Comparison of ENCODE assay signal across 1 cellular context in genomic region chr16:57906385-57907316, GRCh38.
TF ChIP-seq lines count a peak whose summit lies in the region.

No MANE protein-coding gene starts in this region.

TF ChIP-seq in HepG2, 621 proteins besides CTCF, POLR2A, EP300 and RAD21 (continued from another document):
- TF ChIP-seq ZXDC (CRISPR knock-in tag; IDR thresholded peaks at IDR 0.05): no peak
- TF ChIP-seq ZNF484 (CRISPR knock-in tag; IDR thresholded peaks at IDR 0.05; ENCODE audit: borderline replicate concordance, low read depth): no peak
- no peak for TF ChIP-seq MTF1 (CRISPR knock-in tag; IDR thresholded peaks at IDR 0.05)
- no peak for TF ChIP-seq ZSCAN20 (CRISPR knock-in tag; IDR thresholded peaks at IDR 0.05; ENCODE audit: borderline replicate concordance)
- no peak for TF ChIP-seq CBX1 (IDR thresholded peaks at IDR 0.05; ENCODE audit: low read depth)
- peak; percentile 23; the same call in 1 of the 2 replicates for TF ChIP-seq ERF (CRISPR knock-in tag; IDR thresholded peaks at IDR 0.05)
- TF ChIP-seq NFE2 (CRISPR knock-in tag; IDR thresholded peaks at IDR 0.05): no peak
- TF ChIP-seq ZNF776 (CRISPR knock-in tag; IDR thresholded peaks at IDR 0.05): no peak
- TF ChIP-seq KAT2B (IDR thresholded peaks at IDR 0.05; ENCODE audit: borderline replicate concordance, low read depth, low read length): no peak
- no peak for TF ChIP-seq SMARCC2 (IDR thresholded peaks at IDR 0.05)
- TF ChIP-seq PHF8 (CRISPR knock-in tag; IDR thresholded peaks at IDR 0.05): no peak
- no peak for TF ChIP-seq U2AF2 (IDR thresholded peaks at IDR 0.05; ENCODE audit: low read depth, low read length)
- TF ChIP-seq ZNF557 (CRISPR knock-in tag; IDR thresholded peaks at IDR 0.05): no peak
- TF ChIP-seq KLF15 (CRISPR knock-in tag; IDR thresholded peaks at IDR 0.05; ENCODE audit: borderline replicate concordance): no peak
- TF ChIP-seq ZNF646 (CRISPR knock-in tag; IDR thresholded peaks at IDR 0.05): no peak
- TF ChIP-seq CBFB (CRISPR knock-in tag; IDR thresholded peaks at IDR 0.05): no peak
- TF ChIP-seq NCOA1 (CRISPR knock-in tag; IDR thresholded peaks at IDR 0.05): no peak
- TF ChIP-seq ZNF737 (CRISPR knock-in tag; IDR thresholded peaks at IDR 0.05; ENCODE audit: borderline replicate concordance): no peak
- TF ChIP-seq ZNF550 (CRISPR knock-in tag; IDR thresholded peaks at IDR 0.05; ENCODE audit: borderline replicate concordance): no peak
- no peak for TF ChIP-seq ZNF883 (CRISPR knock-in tag; IDR thresholded peaks at IDR 0.05; ENCODE audit: not compliant biosample characterization)
- no peak for TF ChIP-seq SSRP1 (CRISPR knock-in tag; IDR thresholded peaks at IDR 0.05)
- no peak for TF ChIP-seq ZNF609 (CRISPR knock-in tag; IDR thresholded peaks at IDR 0.05; ENCODE audit: borderline replicate concordance)
- peak; percentile 64; the same call in 1 of the 2 replicates for TF ChIP-seq ZNF740 (CRISPR knock-in tag; IDR thresholded peaks at IDR 0.05)
- no peak for TF ChIP-seq ZFX (CRISPR knock-in tag; IDR thresholded peaks at IDR 0.05; ENCODE audit: low read depth)
- no peak for TF ChIP-seq HMG20A (CRISPR knock-in tag; IDR thresholded peaks at IDR 0.05; ENCODE audit: borderline replicate concordance)
- no peak for TF ChIP-seq ZNF234 (CRISPR knock-in tag; conservative IDR thresholded peaks at IDR 0.05)
- no peak for TF ChIP-seq NFATC3 (CRISPR knock-in tag; IDR thresholded peaks at IDR 0.05)
- no peak for TF ChIP-seq WIZ (CRISPR knock-in tag; IDR thresholded peaks at IDR 0.05)
- no peak for TF ChIP-seq NKX3-1 (CRISPR knock-in tag; IDR thresholded peaks at IDR 0.05)
- TF ChIP-seq ATAD3A (CRISPR knock-in tag; IDR thresholded peaks at IDR 0.05): no peak
- TF ChIP-seq TEF (CRISPR knock-in tag; IDR thresholded peaks at IDR 0.05): no peak
- TF ChIP-seq ZNF687 (CRISPR knock-in tag; IDR thresholded peaks at IDR 0.05): peak; percentile 37; the same call in 1 of the 2 replicates
- no peak for TF ChIP-seq ZKSCAN1 (IDR thresholded peaks at IDR 0.05; ENCODE audit: low read length)
- no peak for TF ChIP-seq ZBTB38 (CRISPR knock-in tag; IDR thresholded peaks at IDR 0.05)
- no peak for TF ChIP-seq ZNF674 (CRISPR knock-in tag; IDR thresholded peaks at IDR 0.05; ENCODE audit: low read depth)
